1 cellular context compared by ENCODE assay signal in genomic region chr19:17097593-17098126, GRCh38.
A peak's percentile ranks its signal among the peaks of the same experiment; 100 is the strongest.
TF ChIP-seq lines count a peak whose summit lies in the region.

No MANE protein-coding gene starts in this region.

TF ChIP-seq in liver, 16 proteins besides CTCF, POLR2A, EP300 and RAD21 (continued from another document):
- peak; percentile 30 for TF ChIP-seq REST (IDR thresholded peaks at IDR 0.05)
- no peak for TF ChIP-seq HNF4G (IDR thresholded peaks at IDR 0.05)
- TF ChIP-seq GABPA (IDR thresholded peaks at IDR 0.05 in 1 of 2, conservative IDR thresholded peaks at IDR 0.05 in 1 of 2) = peak in 1 of 2 donors; percentile 19
- TF ChIP-seq MAX (IDR thresholded peaks at IDR 0.05) = no peak
- TF ChIP-seq TAF1 (conservative IDR thresholded peaks at IDR 0.05) = no peak
- TF ChIP-seq HNF4A (conservative IDR thresholded peaks at IDR 0.05) = peak; percentile 71 to 79
- TF ChIP-seq RXRA (IDR thresholded peaks at IDR 0.05) = peak; percentile 97 to 98
- peak; percentile 49 for TF ChIP-seq YY1 (IDR thresholded peaks at IDR 0.05)
